In genomic region chr18:32899819-32900218, GRCh38 we compare ENCODE assay signal across 14 cellular contexts.
DNase-seq lines count a peak whose midpoint lies in the region; ATAC-seq and TF ChIP-seq lines count a peak whose summit lies in the region.
"Had no signal": no experiment of that assay in that cellular context is flagged by ENCODE, and none has a peak within 500 bp of the region (broad histone marks: within the 10 kb centered on the region; RNA-seq: fewer than 3 reads in every experiment).

No MANE protein-coding gene starts in this region.

- peaks cover 5% of the 10 kb centered on the region for H3K9me3 ChIP-seq in effector memory CD4-positive, alpha-beta T cell (ENCODE audit: control insufficient read depth, low read length)

- no peak overlapping the region for H3K4me3 Mint-ChIP-seq in activated T-helper 17 cell treated with anti-CD3 and anti-CD28 coated beads, Interleukin-2, amount 50 U/mL, for 72 hours
- H3K4me3 Mint-ChIP-seq: activated naive CD4-positive, alpha-beta T cell treated with anti-CD3 and anti-CD28 coated beads for 36 hours had no signal

- DNase-seq in OCI-M1 (lab: John Stamatoyannopoulos, UW) (peak; percentile 40), dermis blood vessel endothelial cell (peak; percentile 28), mucosa of gallbladder (ENCODE audit: low spot score) (no peak)
- no peak for DNase-seq in activated CD8-positive, alpha-beta memory T cell treated with anti-CD3 and anti-CD28 coated beads for 24 hours
- no peak for DNase-seq in effector memory CD4-positive, alpha-beta T cell
- DNase-seq: activated naive CD4-positive, alpha-beta T cell treated with anti-CD3 and anti-CD28 coated beads for 36 hours; mesendoderm; NCI-H345; stimulated activated CD4-positive, alpha-beta T cell treated with anti-CD3 and anti-CD28 coated beads, Interleukin-4, amount 100 ng/mL, for 1 hour; SW 1271 had no signal

- H3K36me3 Mint-ChIP-seq in activated T-helper 17 cell treated with anti-CD3 and anti-CD28 coated beads, Interleukin-2, amount 50 U/mL, for 72 hours (ENCODE audit: low read depth) = no peaks in the 10 kb centered on the region

- ATAC-seq in HG03159 (IDR thresholded peaks at IDR 0.05; ENCODE audit: unreplicated experiment) = peak; percentile 54
- no peak for ATAC-seq in activated T-helper 17 cell treated with anti-CD3 and anti-CD28 coated beads, Interleukin-2, amount 50 U/mL, for 72 hours (replicated peaks)
- ATAC-seq: sciatic nerve had no signal

- H3K4me3 ChIP-seq in effector memory CD4-positive, alpha-beta T cell (ENCODE audit: insufficient read depth, low read depth, low read length, poor library complexity, severe bottlenecking) = no peak overlapping the region

- peak; percentile 20 for TF ChIP-seq CTCF in 22Rv1 (IDR thresholded peaks at IDR 0.05)

- H3K27me3 ChIP-seq in effector memory CD4-positive, alpha-beta T cell (replicated peaks; ENCODE audit: control insufficient read depth, insufficient read depth, low read length, poor library complexity, severe bottlenecking) = no peaks in the 10 kb centered on the region

- H3K27ac ChIP-seq in 22Rv1 = no peak overlapping the region
- no peak overlapping the region for H3K27ac ChIP-seq in effector memory CD4-positive, alpha-beta T cell (ENCODE audit: insufficient read depth, low read length, poor library complexity, severe bottlenecking)

- no peak overlapping the region for H3K27ac Mint-ChIP-seq in activated T-helper 17 cell treated with anti-CD3 and anti-CD28 coated beads, Interleukin-2, amount 50 U/mL, for 72 hours
- H3K27ac Mint-ChIP-seq: activated naive CD4-positive, alpha-beta T cell treated with anti-CD3 and anti-CD28 coated beads for 36 hours had no signal

- no peaks in the 10 kb centered on the region for H3K4me1 ChIP-seq in effector memory CD4-positive, alpha-beta T cell (ENCODE audit: control insufficient read depth, insufficient read depth, low read length, poor library complexity, severe bottlenecking)

- H3K36me3 ChIP-seq in effector memory CD4-positive, alpha-beta T cell (ENCODE audit: control insufficient read depth, insufficient read depth, low read length) = no peaks in the 10 kb centered on the region

- no peaks in the 10 kb centered on the region for H3K4me1 Mint-ChIP-seq in activated T-helper 17 cell treated with anti-CD3 and anti-CD28 coated beads, Interleukin-2, amount 50 U/mL, for 72 hours

- H3K9me3 Mint-ChIP-seq in activated T-helper 17 cell treated with anti-CD3 and anti-CD28 coated beads, Interleukin-2, amount 50 U/mL, for 72 hours = peaks cover 7% of the 10 kb centered on the region

- H3K27me3 Mint-ChIP-seq in activated T-helper 17 cell treated with anti-CD3 and anti-CD28 coated beads, Interleukin-2, amount 50 U/mL, for 72 hours = no peaks in the 10 kb centered on the region

Comparison
In these comparisons a context has a peak if more than half of its experiments do, and no peak if none do; other contexts are left out.
1. DNase-seq: peak in OCI-M1 (single experiment) and dermis blood vessel endothelial cell (single experiment); none in activated CD8-positive, alpha-beta memory T cell treated with anti-CD3 and anti-CD28 coated beads for 24 hours (single experiment), effector memory CD4-positive, alpha-beta T cell (0 of 3) and mucosa of gallbladder (single experiment).